Comparison of ENCODE assay signal across 12 cellular contexts in genomic region chr15:101035611-101036010, GRCh38.
DNase-seq lines count a peak whose midpoint lies in the region; ATAC-seq and TF ChIP-seq lines count a peak whose summit lies in the region.
"Had no signal": no experiment of that assay in that cellular context is flagged by ENCODE, and none has a peak within 500 bp of the region (broad histone marks: within the 10 kb centered on the region; RNA-seq: fewer than 3 reads in every experiment).

No MANE protein-coding gene starts in this region.

- intact Hi-C loops in left colon (cut with DNase I, micrococcal nuclease), result no loop called here
- intact Hi-C loops in spleen (cut with DNase I; ENCODE audit: low total_unique reads), result no loop called here

- H3K4me1 ChIP-seq in spleen, result peaks cover 0 to 21% (median 9%) of the 10 kb centered on the region in 6 donors
- H3K4me1 ChIP-seq: stomach had no signal

- peaks cover 0 to 66% (median 15%) of the 10 kb centered on the region in 6 donors for H3K36me3 ChIP-seq in spleen

- ATAC-seq in GM18498 (IDR thresholded peaks at IDR 0.05; ENCODE audit: unreplicated experiment) (peak; percentile 71), GM21390 (IDR thresholded peaks at IDR 0.05; ENCODE audit: unreplicated experiment) (peak; percentile 68), HG03175 (IDR thresholded peaks at IDR 0.05; ENCODE audit: unreplicated experiment) (peak; percentile 60), GM18519 (IDR thresholded peaks at IDR 0.05; ENCODE audit: low FRiP score, unreplicated experiment) (no peak), left colon (no peak)

- no peak for TF ChIP-seq CTCF in spleen (IDR thresholded peaks at IDR 0.05 in 8 of 11, conservative IDR thresholded peaks at IDR 0.05 in 3 of 11)

- H3K4me3 ChIP-seq in spleen, result no peak overlapping the region
- H3K4me3 ChIP-seq: stomach had no signal

- peaks cover 0 to 30% (median 22%) of the 10 kb centered on the region in 8 donors for H3K9me3 ChIP-seq in spleen

- H3K27ac ChIP-seq in spleen, result no peak overlapping the region
- H3K27ac ChIP-seq: stomach had no signal

- peak; percentile 31 for DNase-seq in SIG-M5 (lab: John Stamatoyannopoulos, UW)
- no peak for DNase-seq in retina
- no peak for DNase-seq in left colon
- no peak for DNase-seq in spleen
- DNase-seq: activated CD8-positive, alpha-beta memory T cell treated with anti-CD3 and anti-CD28 coated beads for 24 hours; HCEC 1CT; MM.1S; stomach had no signal

- no peaks in the 10 kb centered on the region for H3K27me3 ChIP-seq in spleen (replicated peaks in 1 of 7)
- H3K27me3 ChIP-seq: stomach had no signal

- TF ChIP-seq POLR2A in spleen (IDR thresholded peaks at IDR 0.05), result no peak

Comparison
In these comparisons a context has a peak if more than half of its experiments do, and no peak if none do; other contexts are left out.
1. ATAC-seq: peak in GM18498 (single experiment), GM21390 (single experiment) and HG03175 (single experiment); none in GM18519 (single experiment) and left colon (single experiment).